8 cellular contexts compared by ENCODE assay signal in genomic region chr15:84246441-84246840, GRCh38. TPM values are rescaled to one million over a fixed set of nuclear protein-coding genes. Genes with fewer than 3 reads are reported as not detected.
DNase-seq lines count a peak whose midpoint lies in the region; ATAC-seq, FAIRE-seq and TF ChIP-seq lines count a peak whose summit lies in the region.
"Not testable (repeated sequence)": the region's sequence is repeated elsewhere in the genome, so short reads cannot be mapped to it uniquely, and the experiment has no call there.

No MANE protein-coding gene starts in this region.

- H4K20me1 ChIP-seq in OCI-LY7 (ENCODE audit: insufficient read depth, low read length); HepG2 (ENCODE audit: insufficient read depth, low read length); neural progenitor cell (ENCODE audit: low read depth): not testable (repeated sequence)

- H3K9me2 ChIP-seq in OCI-LY7 (ENCODE audit: insufficient read depth, low read length), result not testable (repeated sequence)

- not testable (repeated sequence) for H3K36me3 Mint-ChIP-seq in CD8-positive, alpha-beta memory T cell; activated CD4-positive, alpha-beta memory T cell treated with anti-CD3 and anti-CD28 coated beads for 36 hours; activated T-helper 2 cell treated with anti-CD3 and anti-CD28 coated beads, Interferon-gamma antibody, Interleukin-2, Interleukin-4, amounts not matched to agents 10 μg/mL and 5 μg/mL and 100 μg/mL, durations not matched to agents 14 hours and 24 hours and 36 hours (ENCODE audit: low read depth); MCF 10A (ENCODE audit: insufficient read depth, unreplicated experiment); neural progenitor cell; stimulated activated naive B cell treated with anti-CD40 and anti-IgM and Interleukin-4, amounts not matched to agents 10 μg/mL and 1 μg/mL and 100 μg/mL, for 72 hours

- not testable (repeated sequence) for TF ChIP-seq EP300 in HepG2 (IDR thresholded peaks at IDR 0.05; ENCODE audit: low read depth in 2 of 2, low read length in 2 of 2); HepG2 (CRISPR knock-in tag; IDR thresholded peaks at IDR 0.05; ENCODE audit: borderline replicate concordance)

- H3K4me1 Mint-ChIP-seq in CD8-positive, alpha-beta memory T cell; activated CD4-positive, alpha-beta memory T cell treated with anti-CD3 and anti-CD28 coated beads for 36 hours (ENCODE audit: low read depth); activated T-helper 2 cell treated with anti-CD3 and anti-CD28 coated beads, Interferon-gamma antibody, Interleukin-2, Interleukin-4, amounts not matched to agents 10 μg/mL and 5 μg/mL and 100 μg/mL, durations not matched to agents 14 hours and 24 hours and 36 hours (ENCODE audit: low read depth); MCF 10A (ENCODE audit: insufficient read depth, unreplicated experiment); neural progenitor cell; stimulated activated naive B cell treated with anti-CD40 and anti-IgM and Interleukin-4, amounts not matched to agents 10 μg/mL and 1 μg/mL and 100 μg/mL, for 72 hours: not testable (repeated sequence)

- not testable (repeated sequence) for H3K27ac ChIP-seq in CD8-positive, alpha-beta memory T cell (ENCODE audit: low read depth, low read length); OCI-LY7 (ENCODE audit: low read depth, low read length, poor library complexity, severe bottlenecking); HepG2 (ENCODE audit: extremely low read length, insufficient read depth, low read length); neural progenitor cell

- 0 out of 2 replicates have a peak, but pooled peaks have one; percentile 23 for TF ChIP-seq CTCF in OCI-LY7 (conservative IDR thresholded peaks at IDR 0.05; ENCODE audit: low read length)
- peak; percentile 42 for TF ChIP-seq CTCF in MCF 10A (IDR thresholded peaks at IDR 0.05; ENCODE audit: unreplicated experiment)
- TF ChIP-seq CTCF in HepG2 (CRISPR knock-in tag; IDR thresholded peaks at IDR 0.05), result peak; percentile 54
- peak; percentile 48 for TF ChIP-seq CTCF in neural progenitor cell (IDR thresholded peaks at IDR 0.05)

- TF ChIP-seq POLR2A in HepG2 (IDR thresholded peaks at IDR 0.05; ENCODE audit: insufficient read depth in 1 of 2, low read depth in 2 of 2, low read length in 2 of 2), result not testable (repeated sequence)

- not testable (repeated sequence) for H3K27me3 ChIP-seq in CD8-positive, alpha-beta memory T cell (ENCODE audit: insufficient read depth, low read length, poor library complexity, severe bottlenecking); HepG2 (ENCODE audit: control insufficient read depth in 1 of 2, insufficient read depth in 2 of 2, low read length in 2 of 2); neural progenitor cell

- not testable (repeated sequence) for FAIRE-seq in HepG2 (lab: Jason Lieb, UNC)

- CTCF ChIA-PET in CD8-positive, alpha-beta memory T cell (lab: Charles Lee); OCI-LY7 (lab: Charles Lee; ENCODE audit: unreplicated experiment); activated CD4-positive, alpha-beta memory T cell treated with anti-CD3 and anti-CD28 coated beads for 36 hours (lab: Charles Lee); MCF 10A (lab: Yijun Ruan, JAX); HepG2 (lab: Yijun Ruan, JAX; ENCODE audit: low intra/inter-chr PET ratio, low total read pairs): not testable (repeated sequence)

- POLR2A ChIA-PET in CD8-positive, alpha-beta memory T cell (lab: Charles Lee); OCI-LY7 (lab: Charles Lee); activated CD4-positive, alpha-beta memory T cell treated with anti-CD3 and anti-CD28 coated beads for 36 hours (lab: Charles Lee); MCF 10A (lab: Yijun Ruan, JAX); HepG2 (lab: Yijun Ruan, JAX): not testable (repeated sequence)

- ATAC-seq in HepG2; stimulated activated naive B cell treated with anti-CD40 and anti-IgM and Interleukin-4, amounts not matched to agents 10 μg/mL and 1 μg/mL and 100 μg/mL, for 72 hours (replicated peaks): not testable (repeated sequence)

- not testable (repeated sequence) for H2AFZ ChIP-seq in OCI-LY7 (ENCODE audit: low read length); HepG2 (ENCODE audit: low read length); neural progenitor cell (replicated peaks)

- H3F3A ChIP-seq in neural progenitor cell (ENCODE audit: low read depth), result not testable (repeated sequence)

- H3K27ac Mint-ChIP-seq in CD8-positive, alpha-beta memory T cell; activated CD4-positive, alpha-beta memory T cell treated with anti-CD3 and anti-CD28 coated beads for 36 hours; activated T-helper 2 cell treated with anti-CD3 and anti-CD28 coated beads, Interferon-gamma antibody, Interleukin-2, Interleukin-4, amounts not matched to agents 10 μg/mL and 5 μg/mL and 100 μg/mL, durations not matched to agents 14 hours and 24 hours and 36 hours; MCF 10A (ENCODE audit: low read depth, unreplicated experiment); neural progenitor cell; stimulated activated naive B cell treated with anti-CD40 and anti-IgM and Interleukin-4, amounts not matched to agents 10 μg/mL and 1 μg/mL and 100 μg/mL, for 72 hours: not testable (repeated sequence)

- not testable (repeated sequence) for H3K4me3 ChIP-seq in CD8-positive, alpha-beta memory T cell (ENCODE audit: low read length); OCI-LY7 (ENCODE audit: low read depth, low read length, poor library complexity, severe bottlenecking); HepG2 (replicated peaks in 1 of 3; ENCODE audit: insufficient read depth in 1 of 3, low read depth in 2 of 3, low read length in 3 of 3); neural progenitor cell

- not testable (repeated sequence) for H3K9me3 ChIP-seq in CD8-positive, alpha-beta memory T cell (ENCODE audit: low read length); OCI-LY7 (ENCODE audit: low read length); HepG2 (ENCODE audit: low read length); neural progenitor cell (ENCODE audit: low read depth)

- peak overlapping the region in 4 of 7 donors; percentile 59 to 70 (median 68) for H3K4me3 Mint-ChIP-seq in CD8-positive, alpha-beta memory T cell
- not testable (repeated sequence) for H3K4me3 Mint-ChIP-seq in activated CD4-positive, alpha-beta memory T cell treated with anti-CD3 and anti-CD28 coated beads for 36 hours; activated T-helper 2 cell treated with anti-CD3 and anti-CD28 coated beads, Interferon-gamma antibody, Interleukin-2, Interleukin-4, amounts not matched to agents 10 μg/mL and 5 μg/mL and 100 μg/mL, durations not matched to agents 14 hours and 24 hours and 36 hours (ENCODE audit: low read depth); neural progenitor cell
- peak overlapping the region; percentile 44 for H3K4me3 Mint-ChIP-seq in MCF 10A (ENCODE audit: unreplicated experiment)
- peak overlapping the region; percentile 37 to 72 for H3K4me3 Mint-ChIP-seq in stimulated activated naive B cell treated with anti-CD40 and anti-IgM and Interleukin-4, amounts not matched to agents 10 μg/mL and 1 μg/mL and 100 μg/mL, for 72 hours

- intact Hi-C loops in OCI-LY7 (cut with micrococcal nuclease; ENCODE audit: unreplicated experiment); activated CD4-positive, alpha-beta memory T cell treated with anti-CD3 and anti-CD28 coated beads for 36 hours (cut with micrococcal nuclease); activated T-helper 2 cell treated with anti-CD3 and anti-CD28 coated beads, Interferon-gamma antibody, Interleukin-2, Interleukin-4, amounts not matched to agents 10 μg/mL and 5 μg/mL and 100 μg/mL, durations not matched to agents 14 hours and 24 hours and 36 hours (cut with micrococcal nuclease); MCF 10A (cut with micrococcal nuclease); HepG2 (cut with micrococcal nuclease; ENCODE audit: unreplicated experiment): not testable (repeated sequence)

- peak in 3 of 5 donors; percentile 1 to 47 (median 21) for DNase-seq in CD8-positive, alpha-beta memory T cell
- DNase-seq in OCI-LY7 (ENCODE audit: low spot score); MCF 10A (ENCODE audit: unreplicated experiment); HepG2 (ENCODE audit: low spot score); neural progenitor cell (ENCODE audit: low spot score): not testable (repeated sequence)
- peak; percentile 14 for DNase-seq in activated CD4-positive, alpha-beta memory T cell treated with anti-CD3 and anti-CD28 coated beads for 36 hours
- DNase-seq in activated T-helper 2 cell treated with anti-CD3 and anti-CD28 coated beads, Interferon-gamma antibody, Interleukin-2, Interleukin-4, amounts not matched to agents 10 μg/mL and 5 μg/mL and 100 μg/mL, durations not matched to agents 14 hours and 24 hours and 36 hours (ENCODE audit: low spot score), result peak; percentile 13
- DNase-seq in stimulated activated naive B cell treated with anti-CD40 and anti-IgM and Interleukin-4, amounts not matched to agents 10 μg/mL and 1 μg/mL and 100 μg/mL, for 72 hours, result peak; percentile 11

- in situ Hi-C loops in HepG2 (cut with HindIII; ENCODE audit: extremely low pct_ligation_motif_present, low pct_unique_long_range_greater_than_20kb), result not testable (repeated sequence)

- not testable (repeated sequence) for TF ChIP-seq RAD21 in HepG2 (CRISPR knock-in tag; IDR thresholded peaks at IDR 0.05)

- not testable (repeated sequence) for H3K4me1 ChIP-seq in CD8-positive, alpha-beta memory T cell (ENCODE audit: insufficient read depth, low read length); OCI-LY7 (ENCODE audit: insufficient read depth, low read length, poor library complexity, severe bottlenecking); HepG2 (ENCODE audit: insufficient read depth, low read length); neural progenitor cell

- H3K79me2 ChIP-seq in OCI-LY7 (ENCODE audit: insufficient read depth, low read depth, low read length); HepG2 (ENCODE audit: insufficient read depth, low read length); neural progenitor cell (ENCODE audit: low read depth): not testable (repeated sequence)

- H3K4me2 ChIP-seq in OCI-LY7 (ENCODE audit: low read length); neural progenitor cell: not testable (repeated sequence)
- peak overlapping the region; percentile 23; the same call in 1 of the 2 replicates for H3K4me2 ChIP-seq in HepG2 (ENCODE audit: low read depth, low read length)

- not testable (repeated sequence) for H3K36me3 ChIP-seq in CD8-positive, alpha-beta memory T cell (ENCODE audit: insufficient read depth, low read length); OCI-LY7 (ENCODE audit: insufficient read depth, low read length); HepG2 (replicated peaks in 1 of 2; ENCODE audit: control insufficient read depth in 1 of 2, insufficient read depth in 2 of 2, low read length in 2 of 2); neural progenitor cell

- WGBS in HepG2 (ENCODE audit: low lambda C conversion rate), result no CpG with 5 or more reads among the region's 7 CpGs

- H3K27me3 Mint-ChIP-seq in CD8-positive, alpha-beta memory T cell; activated CD4-positive, alpha-beta memory T cell treated with anti-CD3 and anti-CD28 coated beads for 36 hours; activated T-helper 2 cell treated with anti-CD3 and anti-CD28 coated beads, Interferon-gamma antibody, Interleukin-2, Interleukin-4, amounts not matched to agents 10 μg/mL and 5 μg/mL and 100 μg/mL, durations not matched to agents 14 hours and 24 hours and 36 hours (ENCODE audit: low read depth); MCF 10A (ENCODE audit: insufficient read depth, unreplicated experiment); neural progenitor cell (ENCODE audit: insufficient read depth, low read depth); stimulated activated naive B cell treated with anti-CD40 and anti-IgM and Interleukin-4, amounts not matched to agents 10 μg/mL and 1 μg/mL and 100 μg/mL, for 72 hours: not testable (repeated sequence)

- not testable (repeated sequence) for H3K9ac ChIP-seq in HepG2 (ENCODE audit: insufficient read depth, low read depth, low read length); neural progenitor cell

- not testable (repeated sequence) for H3K9me3 Mint-ChIP-seq in CD8-positive, alpha-beta memory T cell; activated CD4-positive, alpha-beta memory T cell treated with anti-CD3 and anti-CD28 coated beads for 36 hours; activated T-helper 2 cell treated with anti-CD3 and anti-CD28 coated beads, Interferon-gamma antibody, Interleukin-2, Interleukin-4, amounts not matched to agents 10 μg/mL and 5 μg/mL and 100 μg/mL, durations not matched to agents 14 hours and 24 hours and 36 hours; MCF 10A (ENCODE audit: unreplicated experiment); neural progenitor cell; stimulated activated naive B cell treated with anti-CD40 and anti-IgM and Interleukin-4, amounts not matched to agents 10 μg/mL and 1 μg/mL and 100 μg/mL, for 72 hours

- not testable (repeated sequence) for BruUV-seq in OCI-LY7 (replicated peaks; lab: Mats Ljungman, UMichigan); MCF 10A (replicated peaks; lab: Mats Ljungman, UMichigan); HepG2 (replicated peaks; lab: Mats Ljungman, UMichigan)

RNA-seq across cellular contexts. Expression of gene GOLGA6L4, which starts 10.9 kb away (rescaled TPM):
- 1 to 10 TPM in 1 of 2 experiments, under 1 TPM in 1; 0.62 to 1.1 TPM for total RNA-seq in CD8-positive, alpha-beta memory T cell
- polyA plus RNA-seq in CD8-positive, alpha-beta memory T cell, result 0.18 TPM
- total RNA-seq in OCI-LY7 (2014; rRNA removed; shearing (Covaris generic)), result 0.03 TPM in 1 of 2 replicates, not detected in the other
- total RNA-seq in OCI-LY7 (2022) (3.3 and 3.4 TPM in 2 replicates), MCF 10A (2022) (1.9 and 2.3 TPM in 2 replicates), HepG2 (2016; rRNA removed; fragmentation: Illumina TruSeq; extraction: Trizol) (0.81 and 1.7 TPM in 2 replicates), neural progenitor cell (ENCODE audit: low replicate concordance) (0.19 and 0.28 TPM in 2 replicates)
- 1 to 10 TPM in 1 of 2 experiments, under 1 TPM in 1; 0.92 to 1.6 TPM for total RNA-seq in activated CD4-positive, alpha-beta memory T cell treated with anti-CD3 and anti-CD28 coated beads for 36 hours
- 1.8 and 2.1 TPM in 2 replicates for total RNA-seq in activated T-helper 2 cell treated with anti-CD3 and anti-CD28 coated beads, Interferon-gamma antibody, Interleukin-2, Interleukin-4, amounts not matched to agents 10 μg/mL and 5 μg/mL and 100 μg/mL, durations not matched to agents 14 hours and 24 hours and 36 hours
- total RNA-seq in HepG2 (2016; cell fraction: cytosol; rRNA removed; fragmentation: Illumina TruSeq; extraction: Trizol; ENCODE audit: low read depth), result 4.5 and 4.9 TPM in 2 replicates
- 0.56 and 2.1 TPM in 2 replicates for total RNA-seq in HepG2 (2016; cell fraction: insoluble cytoplasmic fraction; rRNA removed; fragmentation: Illumina TruSeq; extraction: Trizol)
- total RNA-seq in HepG2 (2016; cell fraction: membrane; rRNA removed; fragmentation: Illumina TruSeq; extraction: Trizol), result 1.5 and 2.0 TPM in 2 replicates
- 4.3 and 7.5 TPM in 2 replicates for total RNA-seq in HepG2 (2016; cell fraction: nucleus; rRNA removed; fragmentation: Illumina TruSeq; extraction: Trizol)
- 1.6 and 2.0 TPM in 2 replicates for polyA plus RNA-seq in HepG2 (2011; rRNA removed)
- 0.26 and 0.30 TPM in 2 replicates for polyA plus RNA-seq in HepG2 (2011; cell fraction: cytosol; rRNA removed)
- 4.1 and 5.1 TPM in 2 replicates for polyA plus RNA-seq in HepG2 (2011; cell fraction: nucleus; rRNA removed)
- 2.8 and 3.5 TPM in 2 replicates for polyA plus RNA-seq in HepG2 (2012)
- 0.20 and 0.54 TPM in 2 replicates for polyA plus RNA-seq in HepG2 (2016; cell fraction: cytosol; fragmentation: Illumina TruSeq; extraction: Trizol; ENCODE audit: low read depth)
- 1.2 and 1.3 TPM in 2 replicates for polyA plus RNA-seq in HepG2 (2016; cell fraction: insoluble cytoplasmic fraction; fragmentation: Illumina TruSeq; extraction: Trizol; ENCODE audit: low read depth)
- 0.46 and 0.69 TPM in 2 replicates for polyA plus RNA-seq in HepG2 (2016; cell fraction: membrane; fragmentation: Illumina TruSeq; extraction: Trizol; ENCODE audit: low read depth)
- polyA plus RNA-seq in HepG2 (2016; cell fraction: nucleus; fragmentation: Illumina TruSeq; extraction: Trizol; ENCODE audit: insufficient read depth, low read depth), result 23.3 and 29.6 TPM in 2 replicates
- 1.2 and 1.6 TPM in 2 replicates for polyA minus RNA-seq in HepG2 (2011; rRNA and poly(A)+ RNA removed; ENCODE audit: low replicate concordance)
- 0.30 and 0.53 TPM in 2 replicates for polyA minus RNA-seq in HepG2 (2011; cell fraction: cytosol; rRNA and poly(A)+ RNA removed)
- 3.5 and 5.6 TPM in 2 replicates for polyA minus RNA-seq in HepG2 (2011; cell fraction: nucleus; rRNA and poly(A)+ RNA removed)
